8 cellular contexts compared by ENCODE assay signal in genomic region chr2:100235098-100235497, GRCh38.
A peak's percentile ranks its signal among the peaks of the same experiment; 100 is the strongest.
DNase-seq lines count a peak whose midpoint lies in the region; ATAC-seq, FAIRE-seq and TF ChIP-seq lines count a peak whose summit lies in the region.

No MANE protein-coding gene starts in this region.

- no peaks in the 10 kb centered on the region for H3K27me3 ChIP-seq in mesendoderm (ENCODE audit: insufficient read depth, low read length, poor library complexity)

- no peaks in the 10 kb centered on the region for H3K36me3 ChIP-seq in mesendoderm (ENCODE audit: control insufficient read depth, insufficient read depth, low read length)

- peaks cover 4% of the 10 kb centered on the region for H3K4me1 ChIP-seq in mesendoderm (ENCODE audit: control insufficient read depth, low read depth, low read length)

- H3K4me3 ChIP-seq in mesendoderm (ENCODE audit: low read length): no peak overlapping the region

- H3K23ac ChIP-seq in mesendoderm (ENCODE audit: low read length): no peak overlapping the region

- H4K5ac ChIP-seq in mesendoderm (ENCODE audit: low read length): no peak overlapping the region

- H2AK5ac ChIP-seq in mesendoderm (ENCODE audit: low read length): no peak overlapping the region

- no peak overlapping the region for H2BK120ac ChIP-seq in mesendoderm (ENCODE audit: low read depth, low read length)

- TF ChIP-seq POLR2A in H54 (IDR thresholded peaks at IDR 0.05; ENCODE audit: low read depth, low read length): no peak

- no peaks in the 10 kb centered on the region for H3K79me2 ChIP-seq in mesendoderm (ENCODE audit: control insufficient read depth, insufficient read depth, low read length)

- H2BK15ac ChIP-seq in mesendoderm (replicated peaks; ENCODE audit: low read depth): no peak overlapping the region

- H2BK5ac ChIP-seq in mesendoderm (ENCODE audit: low read length): no peak overlapping the region

- no peak for FAIRE-seq in H54 (lab: Jason Lieb, UNC)

- no peak overlapping the region for H3K56ac ChIP-seq in mesendoderm (ENCODE audit: low read length)

- DNase-seq in SIG-M5 treated with dmso at 0.1 percent for 504 hours (lab: John Stamatoyannopoulos, UW; ENCODE audit: unreplicated experiment): peak; percentile 90
- DNase-seq in mesendoderm: peak; percentile 11
- DNase-seq in left lobe of liver (ENCODE audit: low spot score): no peak
- no peak for DNase-seq in NCI-H226
- no peak for DNase-seq in AML-193 (lab: John Stamatoyannopoulos, UW)
- DNase-seq in H54 (ENCODE audit: insufficient read length, low spot score): no peak

- no peak overlapping the region for H3K18ac ChIP-seq in mesendoderm (ENCODE audit: low read length)

- H4K8ac ChIP-seq in mesendoderm (ENCODE audit: low read depth, low read length): no peak overlapping the region

- H3K27ac ChIP-seq in mesendoderm (ENCODE audit: low read depth, low read length): no peak overlapping the region

- H3K4me2 ChIP-seq in mesendoderm (ENCODE audit: low read length): no peak overlapping the region

- H3K9ac ChIP-seq in mesendoderm (ENCODE audit: low read length): no peak overlapping the region

- H3K79me1 ChIP-seq in mesendoderm (ENCODE audit: low read length): no peaks in the 10 kb centered on the region

- WGBS in mesendoderm (ENCODE audit: extremely low coverage, insufficient coverage, low lambda C conversion rate): no CpG with 5 or more reads among the region's 16 CpGs

- peak; percentile 94 for ATAC-seq in GM19324 (IDR thresholded peaks at IDR 0.05; ENCODE audit: low FRiP score, unreplicated experiment)
- peak; percentile 95 for ATAC-seq in HG02981 (IDR thresholded peaks at IDR 0.05; ENCODE audit: unreplicated experiment)
- ATAC-seq in left lobe of liver: no peak

- H3K4ac ChIP-seq in mesendoderm (ENCODE audit: low read depth, low read length): no peak overlapping the region

Comparison
In these comparisons a context has a peak if more than half of its experiments do, and no peak if none do; other contexts are left out.
1. DNase-seq: peak in SIG-M5 treated with dmso at 0.1 percent for 504 hours (single experiment) and mesendoderm (single experiment); none in left lobe of liver (single experiment), NCI-H226 (single experiment), AML-193 (0 of 2) and H54 (single experiment).